21 cellular contexts compared by ENCODE assay signal in genomic region chr7:11780267-11780666, GRCh38. TPM values are rescaled to one million over a fixed set of nuclear protein-coding genes. Genes with fewer than 3 reads are reported as not detected.
"Had no signal": no experiment of that assay in that cellular context is flagged by ENCODE, and none has a peak within 500 bp of the region (broad histone marks: within the 10 kb centered on the region; RNA-seq: fewer than 3 reads in every experiment).

No MANE protein-coding gene starts in this region.

- FAIRE-seq: keratinocyte, urothelium cell line had no signal

- H3K4me1 ChIP-seq: esophagus muscularis mucosa, gastroesophageal sphincter, left ventricle myocardium inferior, lower lobe of right lung, neural progenitor cell, right lobe of liver, suprapubic skin, thyroid gland had no signal

- H3K4me2 ChIP-seq: neural progenitor cell had no signal

- H3K27ac ChIP-seq: epithelial cell of prostate, esophagus muscularis mucosa, gastroesophageal sphincter, left ventricle myocardium inferior, lower lobe of right lung, neural progenitor cell, ovary, right lobe of liver, suprapubic skin, thyroid gland had no signal

- H3K4me3 ChIP-seq: esophagus muscularis mucosa, gastroesophageal sphincter, left ventricle myocardium inferior, lower lobe of right lung, neural progenitor cell, ovary, right lobe of liver, suprapubic skin, thyroid gland had no signal

- DNase-seq: effector memory CD8-positive, alpha-beta T cell; immature natural killer cell; left ventricle myocardium inferior; lower lobe of right lung; natural killer cell; nucleus accumbens; ovary; right lobe of liver; stimulated activated CD4-positive, alpha-beta T cell treated with anti-CD3 and anti-CD28 coated beads, Interleukin-4, amount 100 ng/mL, for 1 hour; stimulated activated CD8-positive, alpha-beta memory T cell treated with anti-CD3 and anti-CD28 coated beads, Interleukin-4, amount 100 ng/mL, for 48 hours; stimulated activated naive CD8-positive, alpha-beta T cell treated with anti-CD3 and anti-CD28 coated beads, Interleukin-15, Interleukin-2, amounts not matched to agents 100 U/mL and 50 U/mL, for 24 hours; thyroid gland had no signal

- ATAC-seq: effector memory CD8-positive, alpha-beta T cell; gastroesophageal sphincter; lower lobe of right lung; natural killer cell; right lobe of liver; stimulated activated effector memory CD8-positive, alpha-beta T cell treated with anti-CD3 and anti-CD28 coated beads, Interleukin-12 subunit alpha, Interleukin-12 subunit beta, amount 100 ng/mL, for 72 hours; stimulated activated naive CD8-positive, alpha-beta T cell treated with anti-CD3 and anti-CD28 coated beads, Interleukin-15, Interleukin-2, amounts not matched to agents 100 U/mL and 50 U/mL, for 24 hours had no signal

- H3K9me3 ChIP-seq: esophagus muscularis mucosa, gastroesophageal sphincter, left ventricle myocardium inferior, lower lobe of right lung, ovary, right lobe of liver, suprapubic skin, thyroid gland had no signal

RNA-seq across cellular contexts. Expression of gene THSD7A, which starts 51.7 kb away (rescaled TPM):
- total RNA-seq: myocyte had no signal
- polyA plus RNA-seq: immature natural killer cell, keratinocyte had no signal
